Comparison of ENCODE assay signal across 9 cellular contexts in genomic region chr11:47863189-47863892, GRCh38. TPM values are rescaled to one million over a fixed set of nuclear protein-coding genes. Genes with fewer than 3 reads are reported as not detected.
DNase-seq lines count a peak whose midpoint lies in the region; ATAC-seq, FAIRE-seq and TF ChIP-seq lines count a peak whose summit lies in the region.
"Had no signal": no experiment of that assay in that cellular context is flagged by ENCODE, and none has a peak within 500 bp of the region (broad histone marks: within the 10 kb centered on the region; RNA-seq: fewer than 3 reads in every experiment).

No MANE protein-coding gene starts in this region.

- intact Hi-C loops in right lobe of liver (cut with DNase I) (no loop called here), HepG2 (cut with micrococcal nuclease; ENCODE audit: unreplicated experiment) (no loop called here)
- intact Hi-C loops in activated T-helper 2 cell treated with anti-CD3 and anti-CD28 coated beads, Interferon-gamma antibody, Interleukin-2, Interleukin-4, amounts not matched to agents 10 μg/mL and 5 μg/mL and 100 μg/mL, durations not matched to agents 14 hours and 24 hours and 36 hours (cut with micrococcal nuclease), result loop anchor here (5.0 kb wide), 3 partner anchors 144 to 244 kb away; no protein-coding TSS in a partner anchor

- no peaks in the 10 kb centered on the region for H3K27me3 ChIP-seq in right lobe of liver
- H3K27me3 ChIP-seq in HepG2 (ENCODE audit: control insufficient read depth in 1 of 2, insufficient read depth in 2 of 2, low read length in 2 of 2), result no peaks in the 10 kb centered on the region; a peak in 1 of 5 replicates
- no peaks in the 10 kb centered on the region for H3K27me3 ChIP-seq in rectal smooth muscle tissue (ENCODE audit: control insufficient read depth, insufficient read depth, low read length)
- H3K27me3 ChIP-seq: cardiac muscle cell had no signal

- H3K4me3 Mint-ChIP-seq in activated T-helper 2 cell treated with anti-CD3 and anti-CD28 coated beads, Interferon-gamma antibody, Interleukin-2, Interleukin-4, amounts not matched to agents 10 μg/mL and 5 μg/mL and 100 μg/mL, durations not matched to agents 14 hours and 24 hours and 36 hours (ENCODE audit: low read depth), result no peak overlapping the region

- H3K9ac ChIP-seq in HepG2 (ENCODE audit: insufficient read depth, low read depth, low read length) (no peak overlapping the region), rectal smooth muscle tissue (ENCODE audit: low read length) (no peak overlapping the region)

- FAIRE-seq in HepG2 (lab: Jason Lieb, UNC), result no peak

- WGBS in right lobe of liver (ENCODE audit: insufficient coverage, low coverage, low lambda C conversion rate, missing lambda C conversion rate), result 44% methylated on average over 4 of the region's 4 CpGs
- 16% methylated on average over 4 of the region's 4 CpGs for WGBS in HepG2 (ENCODE audit: low lambda C conversion rate)

- CTCF ChIA-PET in HepG2 (lab: Yijun Ruan, JAX; ENCODE audit: low intra/inter-chr PET ratio, low total read pairs), result no interaction called here

- no peaks in the 10 kb centered on the region for H3K27me3 Mint-ChIP-seq in activated T-helper 2 cell treated with anti-CD3 and anti-CD28 coated beads, Interferon-gamma antibody, Interleukin-2, Interleukin-4, amounts not matched to agents 10 μg/mL and 5 μg/mL and 100 μg/mL, durations not matched to agents 14 hours and 24 hours and 36 hours (ENCODE audit: low read depth)

- TF ChIP-seq EP300 in HepG2 (IDR thresholded peaks at IDR 0.05; ENCODE audit: low read depth in 2 of 2, low read length in 2 of 2) (no peak), HepG2 (CRISPR knock-in tag; IDR thresholded peaks at IDR 0.05; ENCODE audit: borderline replicate concordance) (no peak)

- TF ChIP-seq RAD21 in HepG2 (CRISPR knock-in tag; IDR thresholded peaks at IDR 0.05), result no peak

- no peak for TF ChIP-seq CTCF in right lobe of liver (IDR thresholded peaks at IDR 0.05)
- TF ChIP-seq CTCF in HepG2 (CRISPR knock-in tag; IDR thresholded peaks at IDR 0.05), result no peak

- H3K4me2 ChIP-seq in HepG2 (ENCODE audit: low read depth, low read length), result no peak overlapping the region

- in situ Hi-C loops in HepG2 (cut with HindIII; ENCODE audit: extremely low pct_ligation_motif_present, low pct_unique_long_range_greater_than_20kb), result no loop called here

- H3K36me3 ChIP-seq in right lobe of liver, result no peaks in the 10 kb centered on the region
- H3K36me3 ChIP-seq in HepG2 (replicated peaks in 1 of 2; ENCODE audit: control insufficient read depth in 1 of 2, insufficient read depth in 2 of 2, low read length in 2 of 2), result no peaks in the 10 kb centered on the region
- no peaks in the 10 kb centered on the region for H3K36me3 ChIP-seq in rectal smooth muscle tissue (ENCODE audit: control insufficient read depth, insufficient read depth, low read length)
- H3K36me3 ChIP-seq: cardiac muscle cell had no signal

- H3K27ac Mint-ChIP-seq in activated T-helper 2 cell treated with anti-CD3 and anti-CD28 coated beads, Interferon-gamma antibody, Interleukin-2, Interleukin-4, amounts not matched to agents 10 μg/mL and 5 μg/mL and 100 μg/mL, durations not matched to agents 14 hours and 24 hours and 36 hours, result peak overlapping the region; percentile 28

- H3K4me1 ChIP-seq in right lobe of liver (no peaks in the 10 kb centered on the region), HepG2 (ENCODE audit: insufficient read depth, low read length) (peaks cover 8% of the 10 kb centered on the region), rectal smooth muscle tissue (ENCODE audit: control insufficient read depth, insufficient read depth, low read length) (no peaks in the 10 kb centered on the region)

- no peak overlapping the region for H2AFZ ChIP-seq in HepG2 (ENCODE audit: low read length)

- H3K9me3 Mint-ChIP-seq in activated T-helper 2 cell treated with anti-CD3 and anti-CD28 coated beads, Interferon-gamma antibody, Interleukin-2, Interleukin-4, amounts not matched to agents 10 μg/mL and 5 μg/mL and 100 μg/mL, durations not matched to agents 14 hours and 24 hours and 36 hours, result no peaks in the 10 kb centered on the region

- no peaks in the 10 kb centered on the region for H3K36me3 Mint-ChIP-seq in activated T-helper 2 cell treated with anti-CD3 and anti-CD28 coated beads, Interferon-gamma antibody, Interleukin-2, Interleukin-4, amounts not matched to agents 10 μg/mL and 5 μg/mL and 100 μg/mL, durations not matched to agents 14 hours and 24 hours and 36 hours (ENCODE audit: low read depth)

- H3K4me1 Mint-ChIP-seq in activated T-helper 2 cell treated with anti-CD3 and anti-CD28 coated beads, Interferon-gamma antibody, Interleukin-2, Interleukin-4, amounts not matched to agents 10 μg/mL and 5 μg/mL and 100 μg/mL, durations not matched to agents 14 hours and 24 hours and 36 hours (ENCODE audit: low read depth), result peaks cover 27% of the 10 kb centered on the region

- POLR2A ChIA-PET in HepG2 (lab: Yijun Ruan, JAX), result no interaction called here

- no peaks in the 10 kb centered on the region for H4K20me1 ChIP-seq in HepG2 (ENCODE audit: insufficient read depth, low read length)

- H3K27ac ChIP-seq in right lobe of liver, result no peak overlapping the region
- no peak overlapping the region for H3K27ac ChIP-seq in HepG2 (ENCODE audit: extremely low read length, insufficient read depth, low read length)
- peak overlapping the region; percentile 14 for H3K27ac ChIP-seq in rectal smooth muscle tissue (ENCODE audit: low read depth, low read length)
- H3K27ac ChIP-seq: cardiac muscle cell had no signal

- ATAC-seq in right lobe of liver (peak; percentile 28 to 72 (median 37)), HepG2 (no peak), HG03442 (IDR thresholded peaks at IDR 0.05; ENCODE audit: unreplicated experiment) (peak; percentile 69)

- no TSS peak for BruUV-seq in HepG2 (replicated peaks; lab: Mats Ljungman, UMichigan)

- TF ChIP-seq POLR2A in right lobe of liver (IDR thresholded peaks at IDR 0.05), result no peak
- no peak for TF ChIP-seq POLR2A in HepG2 (IDR thresholded peaks at IDR 0.05; ENCODE audit: insufficient read depth in 1 of 2, low read depth in 2 of 2, low read length in 2 of 2)

- H3K9me3 ChIP-seq in right lobe of liver, result no peaks in the 10 kb centered on the region
- H3K9me3 ChIP-seq in HepG2 (ENCODE audit: low read length), result no peaks in the 10 kb centered on the region

- DNase-seq in right lobe of liver (no peak), HepG2 (ENCODE audit: low spot score) (no peak), DMS53 (lab: John Stamatoyannopoulos, UW) (no peak), GDM1 (lab: John Stamatoyannopoulos, UW) (no peak)
- no peak for DNase-seq in activated T-helper 2 cell treated with anti-CD3 and anti-CD28 coated beads, Interferon-gamma antibody, Interleukin-2, Interleukin-4, amounts not matched to agents 10 μg/mL and 5 μg/mL and 100 μg/mL, durations not matched to agents 14 hours and 24 hours and 36 hours (ENCODE audit: low spot score)
- DNase-seq in NK-92 treated with Interleukin-12 subunit alpha and Interleukin-12 subunit beta, amount 100 ng/mL, for 24 hours (lab: John Stamatoyannopoulos, UW), result no peak

- H3K79me2 ChIP-seq in HepG2 (ENCODE audit: insufficient read depth, low read length), result no peaks in the 10 kb centered on the region

- no peak overlapping the region for H3K4me3 ChIP-seq in right lobe of liver
- H3K4me3 ChIP-seq in HepG2 (replicated peaks in 1 of 3; ENCODE audit: insufficient read depth in 1 of 3, low read depth in 2 of 3, low read length in 3 of 3), result no peak overlapping the region
- H3K4me3 ChIP-seq in rectal smooth muscle tissue (ENCODE audit: low read length), result no peak overlapping the region
- H3K4me3 ChIP-seq: cardiac muscle cell had no signal

TF ChIP-seq in HepG2, 621 proteins besides CTCF, POLR2A, EP300 and RAD21:
- TF ChIP-seq ZNF530 (CRISPR knock-in tag; IDR thresholded peaks at IDR 0.05; ENCODE audit: low read depth) (no peak), RCOR2 (CRISPR knock-in tag; IDR thresholded peaks at IDR 0.05) (no peak), KAT8 (CRISPR knock-in tag; IDR thresholded peaks at IDR 0.05) (no peak), KDM2A (CRISPR knock-in tag; IDR thresholded peaks at IDR 0.05; ENCODE audit: borderline replicate concordance, low read depth) (no peak), HOXA9 (CRISPR knock-in tag; IDR thresholded peaks at IDR 0.05; ENCODE audit: borderline replicate concordance) (no peak), WIZ (CRISPR knock-in tag; IDR thresholded peaks at IDR 0.05) (no peak), ZNF629 (CRISPR knock-in tag; conservative IDR thresholded peaks at IDR 0.05) (no peak), FOSL1 (CRISPR knock-in tag; IDR thresholded peaks at IDR 0.05; ENCODE audit: borderline replicate concordance) (no peak), FOSL2 (CRISPR knock-in tag; IDR thresholded peaks at IDR 0.05) (no peak)
TF ChIP-seq in HepG2: peak in this region for 0.

RNA-seq across cellular contexts. Expression of gene NUP160, which starts 15.2 kb away (rescaled TPM):
- total RNA-seq in right lobe of liver, result 10 to 100 TPM in 5 of 6 experiments, 1 to 10 TPM in 1; 9.5 to 14.3 (median 11.2) TPM
- 43.5 and 90.2 TPM in 2 replicates for total RNA-seq in HepG2 (2016; rRNA removed; fragmentation: Illumina TruSeq; extraction: Trizol)
- total RNA-seq in HepG2 (2016; cell fraction: cytosol; rRNA removed; fragmentation: Illumina TruSeq; extraction: Trizol; ENCODE audit: low read depth), result 8.0 and 9.8 TPM in 2 replicates
- total RNA-seq in HepG2 (2016; cell fraction: insoluble cytoplasmic fraction; rRNA removed; fragmentation: Illumina TruSeq; extraction: Trizol), result 42.4 and 84.6 TPM in 2 replicates
- 13.4 and 16.5 TPM in 2 replicates for total RNA-seq in HepG2 (2016; cell fraction: membrane; rRNA removed; fragmentation: Illumina TruSeq; extraction: Trizol)
- 55.3 and 58.7 TPM in 2 replicates for total RNA-seq in HepG2 (2016; cell fraction: nucleus; rRNA removed; fragmentation: Illumina TruSeq; extraction: Trizol)
- polyA plus RNA-seq in HepG2 (2011; rRNA removed), result 24.3 and 28.3 TPM in 2 replicates
- polyA plus RNA-seq in HepG2 (2011; cell fraction: cytosol; rRNA removed), result 15.2 and 20.7 TPM in 2 replicates
- 27.7 and 29.3 TPM in 2 replicates for polyA plus RNA-seq in HepG2 (2011; cell fraction: nucleus; rRNA removed)
- 22.7 and 40.1 TPM in 2 replicates for polyA plus RNA-seq in HepG2 (2012)
- 2.0 and 2.1 TPM in 2 replicates for polyA plus RNA-seq in HepG2 (2016; cell fraction: cytosol; fragmentation: Illumina TruSeq; extraction: Trizol; ENCODE audit: low read depth)
- 55.7 and 57.3 TPM in 2 replicates for polyA plus RNA-seq in HepG2 (2016; cell fraction: insoluble cytoplasmic fraction; fragmentation: Illumina TruSeq; extraction: Trizol; ENCODE audit: low read depth)
- 5.2 and 5.8 TPM in 2 replicates for polyA plus RNA-seq in HepG2 (2016; cell fraction: membrane; fragmentation: Illumina TruSeq; extraction: Trizol; ENCODE audit: low read depth)
- 64.5 and 69.5 TPM in 2 replicates for polyA plus RNA-seq in HepG2 (2016; cell fraction: nucleus; fragmentation: Illumina TruSeq; extraction: Trizol; ENCODE audit: insufficient read depth, low read depth)
- 58.1 and 287 TPM in 2 replicates for polyA minus RNA-seq in HepG2 (2011; rRNA and poly(A)+ RNA removed; ENCODE audit: low replicate concordance)
- polyA minus RNA-seq in HepG2 (2011; cell fraction: cytosol; rRNA and poly(A)+ RNA removed), result 35.4 and 35.5 TPM in 2 replicates
- 66.2 and 89.3 TPM in 2 replicates for polyA minus RNA-seq in HepG2 (2011; cell fraction: nucleus; rRNA and poly(A)+ RNA removed)
- 81.2 and 84.7 TPM in 2 replicates for total RNA-seq in activated T-helper 2 cell treated with anti-CD3 and anti-CD28 coated beads, Interferon-gamma antibody, Interleukin-2, Interleukin-4, amounts not matched to agents 10 μg/mL and 5 μg/mL and 100 μg/mL, durations not matched to agents 14 hours and 24 hours and 36 hours
